ENCODE assay signal across 1 cellular context in the genomic region with DNA sequence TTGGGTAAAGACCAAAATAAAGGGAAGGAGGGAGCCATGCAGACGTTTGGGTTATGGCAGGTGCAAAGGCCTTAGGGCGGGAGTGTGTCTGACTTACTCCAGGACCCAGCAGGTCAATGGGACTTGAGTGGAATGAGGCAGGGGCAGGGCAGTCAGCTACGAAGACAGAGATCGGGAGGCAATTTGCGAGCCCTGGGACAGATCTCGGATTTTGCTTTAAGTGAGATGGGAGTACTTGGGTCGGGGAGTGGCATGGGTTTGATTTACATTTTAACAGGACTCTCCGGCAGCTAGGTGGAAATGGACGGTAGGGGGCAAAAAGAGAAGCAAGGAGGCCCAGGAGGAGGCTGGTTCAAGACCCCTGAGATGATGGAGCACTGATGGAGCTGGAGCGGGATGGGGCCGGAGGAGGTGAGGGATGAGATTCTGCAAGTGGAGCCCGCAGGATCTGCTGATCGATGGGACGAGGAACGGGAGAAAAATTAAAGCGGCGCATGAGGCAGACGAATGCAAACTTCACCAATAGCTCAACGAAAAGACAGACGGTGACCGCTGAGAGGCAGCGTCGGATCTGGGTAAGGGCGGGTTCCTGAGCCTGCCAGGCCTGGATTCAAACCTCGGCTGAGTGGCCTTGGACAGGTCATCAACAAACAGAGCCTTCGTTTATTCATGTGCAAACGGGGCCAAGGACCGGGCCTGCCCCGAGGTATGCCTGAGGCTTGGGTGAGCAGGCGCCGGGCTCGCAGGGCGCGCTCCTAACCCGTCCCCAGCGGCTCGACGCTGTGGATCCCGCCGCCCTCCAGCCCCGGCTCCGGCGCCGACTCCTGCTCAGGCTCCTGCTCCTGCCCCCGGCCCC.
A peak's percentile ranks its signal among the peaks of the same experiment; 100 is the strongest.
TF ChIP-seq lines count a peak whose summit lies in the region.

No MANE protein-coding gene starts in this region.

TF ChIP-seq in WTC11, 78 proteins besides CTCF, POLR2A, EP300 and RAD21 (continued from another document):
- TF ChIP-seq HMGXB4 (CRISPR knock-in tag; IDR thresholded peaks at IDR 0.05) = peak; percentile 39; the same call in 1 of the 2 replicates
- peak; percentile 93 for TF ChIP-seq PRDM15 (CRISPR knock-in tag; IDR thresholded peaks at IDR 0.05)
- TF ChIP-seq USF1 (CRISPR knock-in tag; IDR thresholded peaks at IDR 0.05) = 0 out of 2 replicates have a peak, but pooled peaks have one; percentile 34
- peak; percentile 42 for TF ChIP-seq ZNF121 (CRISPR knock-in tag; IDR thresholded peaks at IDR 0.05)
TF ChIP-seq in WTC11: peak in this region for 13.
